7 cellular contexts compared by ENCODE assay signal in the genomic region with DNA sequence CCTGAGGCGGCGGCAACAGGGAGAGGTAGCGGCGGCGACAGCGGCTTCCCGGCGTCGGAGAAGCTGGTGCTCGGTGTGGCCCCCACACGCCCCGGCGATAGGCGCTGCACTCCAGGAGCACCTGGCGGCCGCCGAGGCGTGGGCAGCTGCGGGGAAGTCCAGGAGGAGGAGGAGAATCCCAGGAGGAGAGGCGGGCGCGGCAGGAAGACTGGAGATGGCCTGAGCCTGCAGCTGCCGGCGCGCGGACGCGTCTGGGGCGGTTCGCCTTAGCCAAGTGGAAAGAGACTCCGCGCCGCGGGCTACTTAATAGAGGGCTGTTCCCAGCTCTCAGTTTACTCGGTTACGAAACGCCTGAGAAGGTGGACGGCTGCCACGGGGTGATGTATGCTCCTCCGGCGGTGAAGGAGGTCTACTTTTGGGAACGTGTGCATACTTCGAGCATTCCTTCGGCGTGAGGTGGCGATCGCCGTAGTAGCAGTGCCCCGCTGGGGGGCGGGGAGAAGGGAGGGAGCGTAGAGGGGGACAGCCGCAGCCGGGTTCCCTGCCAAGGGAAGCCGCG. TPM values are rescaled to one million over a fixed set of nuclear protein-coding genes. Genes with fewer than 3 reads are reported as not detected.
DNase-seq lines count a peak whose midpoint lies in the region; ATAC-seq and TF ChIP-seq lines count a peak whose summit lies in the region.

TSS of gene COL12A1 (minus strand) at position 278 of the 559 bp plus-strand sequence. CDS start 3,261 bp downstream, outside the sequence.

- peak within 1 kb of the TSS; percentile 33 to 87 (median 70) for H3K27ac ChIP-seq in heart left ventricle
- no peak within 1 kb of the TSS for H3K27ac ChIP-seq in parathyroid adenoma
- no peak within 1 kb of the TSS for H3K27ac ChIP-seq in OCI-LY7 (ENCODE audit: low read depth, low read length, poor library complexity, severe bottlenecking)

- peak within 1 kb of the TSS; percentile 73 for H3K4me3 ChIP-seq in MG63
- H3K4me3 ChIP-seq in adipocyte (ENCODE audit: low read length), result peak within 1 kb of the TSS; percentile 91
- H3K4me3 ChIP-seq in heart left ventricle, result peak within 1 kb of the TSS; percentile 19 to 72 (median 58)
- H3K4me3 ChIP-seq in parathyroid adenoma (ENCODE audit: low read depth, low read length), result peak within 1 kb of the TSS; percentile 42
- no peak within 1 kb of the TSS for H3K4me3 ChIP-seq in OCI-LY7 (ENCODE audit: low read depth, low read length, poor library complexity, severe bottlenecking)

- intact Hi-C loops in heart left ventricle (cut with DNase I), result loop anchor here (5.0 to 10.0 kb wide), 21 partner anchors 311 to 1531 kb away; no protein-coding TSS in a partner anchor
- intact Hi-C loops in OCI-LY7 (cut with micrococcal nuclease; ENCODE audit: unreplicated experiment), result loop anchor here (5.0 kb wide), 3 partner anchors 1114 to 1349 kb away; no protein-coding TSS in a partner anchor

- TF ChIP-seq CTCF in heart left ventricle (IDR thresholded peaks at IDR 0.05) (peak in 1 of 12 donors; percentile 10), parathyroid adenoma (IDR thresholded peaks at IDR 0.05) (no peak), OCI-LY7 (conservative IDR thresholded peaks at IDR 0.05; ENCODE audit: low read length) (no peak)

- no peaks in the 10 kb centered on the region for H3K9me2 ChIP-seq in OCI-LY7 (ENCODE audit: insufficient read depth, low read length)

- 0 out of 2 replicates have a peak, but pooled peaks cover 6% of the 10 kb centered on the region for H3K4me1 ChIP-seq in ES-I3 (ENCODE audit: insufficient read depth, low read length)
- peaks cover 57% of the 10 kb centered on the region for H3K4me1 ChIP-seq in adipocyte (ENCODE audit: control insufficient read depth, insufficient read depth, low read length)
- H3K4me1 ChIP-seq in heart left ventricle, result peaks cover 0 to 62% (median 20%) of the 10 kb centered on the region in 12 donors
- peaks cover 3% of the 10 kb centered on the region for H3K4me1 ChIP-seq in parathyroid adenoma
- no peaks in the 10 kb centered on the region for H3K4me1 ChIP-seq in OCI-LY7 (ENCODE audit: insufficient read depth, low read length, poor library complexity, severe bottlenecking)

- no TSS peak for BruUV-seq in OCI-LY7 (replicated peaks; lab: Mats Ljungman, UMichigan)

- H3K27me3 ChIP-seq in MG63 (no peaks in the 10 kb centered on the region), adipocyte (replicated peaks; ENCODE audit: control insufficient read depth, insufficient read depth, low read length) (no peaks in the 10 kb centered on the region), heart left ventricle (peaks cover 2 to 76% (median 34%) of the 10 kb centered on the region in 9 donors), parathyroid adenoma (ENCODE audit: control insufficient read depth, insufficient read depth, low read length) (peaks cover 10% of the 10 kb centered on the region)

- H3K9me3 ChIP-seq in ES-I3 (ENCODE audit: control insufficient read depth, insufficient read depth, low read length) (no peaks in the 10 kb centered on the region), MG63 (no peaks in the 10 kb centered on the region), adipocyte (ENCODE audit: control insufficient read depth, low read length) (no peaks in the 10 kb centered on the region), heart left ventricle (no peaks in the 10 kb centered on the region), parathyroid adenoma (ENCODE audit: control insufficient read depth, low read length) (no peaks in the 10 kb centered on the region), OCI-LY7 (ENCODE audit: low read length) (no peaks in the 10 kb centered on the region)

- CTCF ChIA-PET in OCI-LY7 (lab: Charles Lee; ENCODE audit: unreplicated experiment), result no interaction called here

- POLR2A ChIA-PET in OCI-LY7 (lab: Charles Lee), result no interaction called here

- H3K79me2 ChIP-seq in parathyroid adenoma, result no peaks in the 10 kb centered on the region
- H3K79me2 ChIP-seq in OCI-LY7 (ENCODE audit: insufficient read depth, low read depth, low read length), result no peaks in the 10 kb centered on the region

- H3K36me3 ChIP-seq in ES-I3 (ENCODE audit: insufficient read depth, low read length) (no peaks in the 10 kb centered on the region), MG63 (no peaks in the 10 kb centered on the region), adipocyte (ENCODE audit: control insufficient read depth, insufficient read depth, low read length, severe bottlenecking) (no peaks in the 10 kb centered on the region), heart left ventricle (no peaks in the 10 kb centered on the region), parathyroid adenoma (ENCODE audit: control insufficient read depth, insufficient read depth, low read length) (no peaks in the 10 kb centered on the region), OCI-LY7 (ENCODE audit: insufficient read depth, low read length) (no peaks in the 10 kb centered on the region)

- peak; percentile 96 for DNase-seq in MG63
- DNase-seq in adipocyte (ENCODE audit: low read depth), result peak; percentile 99
- DNase-seq in heart left ventricle, result peak; percentile 85 to 93 (median 91)
- no peak for DNase-seq in OCI-LY7 (ENCODE audit: low spot score)

- WGBS in heart left ventricle, 4 donors, result 1 to 3% (median 1%) methylated on average over 27 to 55 of the region's 55 CpGs

- no peaks in the 10 kb centered on the region for H4K20me1 ChIP-seq in OCI-LY7 (ENCODE audit: insufficient read depth, low read length)

- peak within 1 kb of the TSS; percentile 75 for H3K9ac ChIP-seq in ES-I3 (ENCODE audit: low read depth, low read length)
- peak within 1 kb of the TSS; percentile 94 for H3K9ac ChIP-seq in adipocyte (ENCODE audit: low read length)
- H3K9ac ChIP-seq in parathyroid adenoma, result no peak within 1 kb of the TSS

- TF ChIP-seq POLR2A in heart left ventricle (IDR thresholded peaks at IDR 0.05), result no peak

- H2AFZ ChIP-seq in parathyroid adenoma, result peak within 1 kb of the TSS; percentile 54
- no peak within 1 kb of the TSS for H2AFZ ChIP-seq in OCI-LY7 (ENCODE audit: low read length)

- ATAC-seq in heart left ventricle (peak; percentile 52 to 79 (median 74)), GM19397 (IDR thresholded peaks at IDR 0.05; ENCODE audit: unreplicated experiment) (no peak)

- peak within 1 kb of the TSS; percentile 71 for H3K4me2 ChIP-seq in parathyroid adenoma (ENCODE audit: low read length)
- H3K4me2 ChIP-seq in OCI-LY7 (ENCODE audit: low read length), result no peak within 1 kb of the TSS

RNA-seq across cellular contexts. Expression of gene COL12A1, which starts in this region (rescaled TPM):
- 37.5 and 50.4 TPM in 2 replicates for total RNA-seq in MG63 (2014; rRNA removed; shearing (Covaris generic); ENCODE audit: low replicate concordance)
- total RNA-seq in heart left ventricle, result 10 to 100 TPM in 8 of 9 donors, 1 to 10 TPM in 1; 9.4 to 26.8 (median 24.0) TPM
- 1 to 10 TPM; 3.1 to 4.7 TPM for polyA plus RNA-seq in heart left ventricle
- total RNA-seq in OCI-LY7 (2014; rRNA removed; shearing (Covaris generic)), result not detected in 2 replicates
- total RNA-seq in OCI-LY7 (2022), result not detected in 2 replicates

Comparison
In these comparisons a context has a peak if more than half of its experiments do, and no peak if none do; other contexts are left out.
1. RNA of gene COL12A1 (total RNA-seq): 37.5 to 50.4 TPM in MG63 and 9.4 to 26.8 TPM in heart left ventricle; not detected in OCI-LY7; every median in the first group is over 4 times any median in the second.
2. H3K27ac ChIP-seq: peak in heart left ventricle (12 of 12); none in parathyroid adenoma (single experiment) and OCI-LY7 (single experiment).